ENCODE assay signal across 1 cellular context in the genomic region with DNA sequence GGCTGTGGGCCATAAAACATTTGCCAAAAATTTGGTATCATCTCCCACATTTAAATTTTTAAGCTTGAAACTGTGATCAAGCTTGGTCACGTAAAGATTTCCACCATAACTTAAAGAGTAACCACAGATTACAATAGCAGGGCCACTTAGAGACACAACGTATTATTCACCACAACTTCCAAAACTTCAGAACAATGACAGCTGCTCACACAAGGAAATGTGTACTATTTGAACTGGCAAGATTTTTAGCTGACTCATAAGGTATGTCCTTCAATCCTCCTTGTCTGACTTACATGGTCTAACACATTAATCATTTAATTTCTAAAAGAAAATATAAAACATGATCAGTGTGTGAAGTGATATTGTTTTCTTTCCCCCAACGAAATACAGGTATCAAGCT.
TF ChIP-seq lines count a peak whose summit lies in the region.

No MANE protein-coding gene starts in this region.

TF ChIP-seq in WTC11, 78 proteins besides CTCF, POLR2A, EP300 and RAD21 (continued from another document):
- TF ChIP-seq, protein P1, sequence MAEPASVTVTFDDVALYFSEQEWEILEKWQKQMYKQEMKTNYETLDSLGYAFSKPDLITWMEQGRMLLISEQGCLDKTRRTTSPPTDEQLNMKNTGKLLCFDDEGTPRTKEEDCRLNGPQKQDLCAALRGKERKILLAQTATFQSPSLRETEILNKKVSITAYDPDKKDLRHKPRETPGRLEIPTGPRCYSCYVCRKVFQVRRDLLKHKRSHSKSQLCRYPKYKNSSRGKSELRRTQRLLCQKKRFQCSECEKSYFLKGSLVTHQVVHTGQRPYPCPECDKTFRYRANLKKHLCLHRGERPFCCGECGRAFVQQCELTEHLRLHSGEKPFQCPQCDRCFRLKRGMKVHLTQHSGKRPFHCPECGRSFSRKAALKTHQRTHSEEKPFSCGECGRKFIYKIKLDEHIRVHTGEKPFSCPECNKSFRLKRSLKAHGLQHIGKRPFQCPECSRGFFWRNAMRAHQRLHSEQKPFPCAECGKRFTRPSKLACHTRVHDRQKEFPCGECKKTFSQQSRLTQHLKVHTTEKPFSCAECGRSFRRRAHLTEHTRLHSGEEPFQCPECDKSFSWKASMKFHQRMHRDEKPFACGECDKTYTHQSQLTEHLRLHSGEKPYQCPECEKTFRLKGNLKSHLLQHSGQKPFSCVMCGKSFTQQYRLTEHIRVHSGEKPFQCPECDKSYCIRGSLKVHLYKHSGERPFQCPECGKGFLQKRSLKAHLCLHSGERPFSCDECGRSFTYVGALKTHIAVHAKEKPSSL (CRISPR knock-in tag; conservative IDR thresholded peaks at IDR 0.05) = no peak
- TF ChIP-seq, protein P2, sequence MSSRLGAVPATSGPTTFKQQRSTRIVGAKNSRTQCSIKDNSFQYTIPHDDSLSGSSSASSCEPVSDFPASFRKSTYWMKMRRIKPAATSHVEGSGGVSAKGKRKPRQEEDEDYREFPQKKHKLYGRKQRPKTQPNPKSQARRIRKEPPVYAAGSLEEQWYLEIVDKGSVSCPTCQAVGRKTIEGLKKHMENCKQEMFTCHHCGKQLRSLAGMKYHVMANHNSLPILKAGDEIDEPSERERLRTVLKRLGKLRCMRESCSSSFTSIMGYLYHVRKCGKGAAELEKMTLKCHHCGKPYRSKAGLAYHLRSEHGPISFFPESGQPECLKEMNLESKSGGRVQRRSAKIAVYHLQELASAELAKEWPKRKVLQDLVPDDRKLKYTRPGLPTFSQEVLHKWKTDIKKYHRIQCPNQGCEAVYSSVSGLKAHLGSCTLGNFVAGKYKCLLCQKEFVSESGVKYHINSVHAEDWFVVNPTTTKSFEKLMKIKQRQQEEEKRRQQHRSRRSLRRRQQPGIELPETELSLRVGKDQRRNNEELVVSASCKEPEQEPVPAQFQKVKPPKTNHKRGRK (CRISPR knock-in tag; IDR thresholded peaks at IDR 0.05; ENCODE audit: borderline replicate concordance) = no peak
- TF ChIP-seq, protein P3, sequence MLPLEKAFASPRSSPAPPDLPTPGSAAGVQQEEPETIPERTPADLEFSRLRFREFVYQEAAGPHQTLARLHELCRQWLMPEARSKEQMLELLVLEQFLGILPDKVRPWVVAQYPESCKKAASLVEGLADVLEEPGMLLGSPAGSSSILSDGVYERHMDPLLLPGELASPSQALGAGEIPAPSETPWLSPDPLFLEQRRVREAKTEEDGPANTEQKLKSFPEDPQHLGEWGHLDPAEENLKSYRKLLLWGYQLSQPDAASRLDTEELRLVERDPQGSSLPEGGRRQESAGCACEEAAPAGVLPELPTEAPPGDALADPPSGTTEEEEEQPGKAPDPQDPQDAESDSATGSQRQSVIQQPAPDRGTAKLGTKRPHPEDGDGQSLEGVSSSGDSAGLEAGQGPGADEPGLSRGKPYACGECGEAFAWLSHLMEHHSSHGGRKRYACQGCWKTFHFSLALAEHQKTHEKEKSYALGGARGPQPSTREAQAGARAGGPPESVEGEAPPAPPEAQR (CRISPR knock-in tag; IDR thresholded peaks at IDR 0.05) = no peak
- TF ChIP-seq, protein P4, sequence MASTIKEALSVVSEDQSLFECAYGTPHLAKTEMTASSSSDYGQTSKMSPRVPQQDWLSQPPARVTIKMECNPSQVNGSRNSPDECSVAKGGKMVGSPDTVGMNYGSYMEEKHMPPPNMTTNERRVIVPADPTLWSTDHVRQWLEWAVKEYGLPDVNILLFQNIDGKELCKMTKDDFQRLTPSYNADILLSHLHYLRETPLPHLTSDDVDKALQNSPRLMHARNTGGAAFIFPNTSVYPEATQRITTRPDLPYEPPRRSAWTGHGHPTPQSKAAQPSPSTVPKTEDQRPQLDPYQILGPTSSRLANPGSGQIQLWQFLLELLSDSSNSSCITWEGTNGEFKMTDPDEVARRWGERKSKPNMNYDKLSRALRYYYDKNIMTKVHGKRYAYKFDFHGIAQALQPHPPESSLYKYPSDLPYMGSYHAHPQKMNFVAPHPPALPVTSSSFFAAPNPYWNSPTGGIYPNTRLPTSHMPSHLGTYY (CRISPR knock-in tag; IDR thresholded peaks at IDR 0.05) = no peak
- TF ChIP-seq ATF1 (CRISPR knock-in tag; IDR thresholded peaks at IDR 0.05) = no peak
